In genomic region chr2:212979046-212979612, GRCh38 we compare ENCODE assay signal across 1 cellular context.
TF ChIP-seq lines count a peak whose summit lies in the region.

No MANE protein-coding gene starts in this region.

TF ChIP-seq in HepG2, 621 proteins besides CTCF, POLR2A, EP300 and RAD21 (continued from another document):
- TF ChIP-seq ZBTB4 (CRISPR knock-in tag; IDR thresholded peaks at IDR 0.05; ENCODE audit: borderline replicate concordance) (no peak), ZNF652 (CRISPR knock-in tag; IDR thresholded peaks at IDR 0.05; ENCODE audit: borderline replicate concordance, low read depth) (no peak), ZBTB20 (CRISPR knock-in tag; IDR thresholded peaks at IDR 0.05; ENCODE audit: borderline replicate concordance, low read depth) (no peak), FOXK2 (IDR thresholded peaks at IDR 0.05) (no peak), TARDBP (CRISPR knock-in tag; IDR thresholded peaks at IDR 0.05) (no peak)
